In the genomic region with DNA sequence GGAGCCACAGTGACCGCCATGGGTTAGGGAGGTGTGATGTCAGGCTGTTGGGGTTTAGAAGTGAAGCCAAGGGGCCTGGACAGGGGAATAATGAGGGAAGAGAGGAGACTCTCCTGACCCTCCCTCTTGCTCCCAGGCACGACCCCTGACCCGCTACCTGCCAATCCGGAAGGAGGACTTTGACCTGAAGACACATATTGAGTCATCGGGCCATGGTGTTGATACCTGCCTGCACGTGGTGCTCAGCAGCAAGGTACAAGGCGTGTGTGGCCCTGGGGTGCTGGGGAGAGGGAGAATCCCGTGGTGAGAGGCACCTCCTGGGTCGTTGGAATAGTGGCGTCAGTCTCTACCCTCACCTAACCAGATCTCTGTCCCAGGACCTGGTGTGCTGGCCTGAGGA, we compare ENCODE assay signal across 24 cellular contexts. TPM values are rescaled to one million over a fixed set of nuclear protein-coding genes. Genes with fewer than 3 reads are reported as not detected.
DNase-seq lines count a peak whose midpoint lies in the region; ATAC-seq and TF ChIP-seq lines count a peak whose summit lies in the region.
"Had no signal": no experiment of that assay in that cellular context is flagged by ENCODE, and none has a peak within 500 bp of the region (broad histone marks: within the 10 kb centered on the region; RNA-seq: fewer than 3 reads in every experiment).

No MANE protein-coding gene starts in this region.

- H3K9ac ChIP-seq in liver (ENCODE audit: low read depth in 1 of 2, low read length in 2 of 2) = no peak overlapping the region
- H3K9ac ChIP-seq: GM23248 had no signal

- TF ChIP-seq RAD21 in liver (IDR thresholded peaks at IDR 0.05) = no peak

- H3K9me3 ChIP-seq in liver (ENCODE audit: control insufficient read depth in 4 of 4, low read length in 3 of 4) (no peaks in the 10 kb centered on the region), upper lobe of right lung (no peaks in the 10 kb centered on the region)
- H3K9me3 ChIP-seq: SJCRH30 had no signal

- 52% methylated on average over 10 of the region's 10 CpGs for WGBS in liver

- CTCF ChIA-PET in RWPE1 (lab: Yijun Ruan, JAX) = no interaction called here

- H3K4me1 ChIP-seq in liver (ENCODE audit: control insufficient read depth in 4 of 4, insufficient read depth in 4 of 4, low read length in 3 of 4) (no peaks in the 10 kb centered on the region), upper lobe of right lung (no peaks in the 10 kb centered on the region)
- H3K4me1 ChIP-seq: SJCRH30 had no signal

- POLR2A ChIA-PET in RWPE1 (lab: Yijun Ruan, JAX; ENCODE audit: low non-redundant PET) = no interaction called here

- peak; percentile 70 for ATAC-seq in esophagus mucosa
- no peak for ATAC-seq in upper lobe of right lung
- ATAC-seq: GM12878 had no signal

- DNase-seq in RWPE1 (ENCODE audit: low spot score) (no peak), upper lobe of right lung (peak; percentile 40), SK-N-DZ (ENCODE audit: low spot score) (no peak), cerebellar cortex (ENCODE audit: low spot score) (no peak), DMS153 (lab: John Stamatoyannopoulos, UW) (no peak)
- DNase-seq: CD4-positive, CD25-positive, alpha-beta regulatory T cell; DMS79 treated with DMSO at 0.1 percent for 48 hours; GM23248; H9; HFFc6; KG1; NCI-H1092; NCI-H1436; NCI-H2029; NCI-H226; NCI-H524; NCI-H774; NK-92 treated with Interleukin-12 subunit alpha and Interleukin-12 subunit beta, amount 100 ng/mL, for 24 hours; SJCRH30 had no signal

- H3K27me3 ChIP-seq in liver (ENCODE audit: control insufficient read depth in 4 of 4, insufficient read depth in 4 of 4, low read length in 3 of 4) (no peaks in the 10 kb centered on the region), upper lobe of right lung (no peaks in the 10 kb centered on the region)
- H3K27me3 ChIP-seq: SJCRH30 had no signal

- H3K4me3 ChIP-seq in liver (ENCODE audit: low read depth in 1 of 3, low read length in 3 of 3) (no peak overlapping the region), upper lobe of right lung (no peak overlapping the region)
- H3K4me3 ChIP-seq: GM12878, GM23248, SJCRH30 had no signal

- H3K27ac ChIP-seq in RWPE1 (peak overlapping the region; percentile 25), liver (ENCODE audit: low read depth in 1 of 2, low read length in 2 of 2) (no peak overlapping the region), upper lobe of right lung (no peak overlapping the region)
- H3K27ac ChIP-seq: GM23248, HL-60, SJCRH30 had no signal

- intact Hi-C loops in upper lobe of right lung (cut with DNase I) = loop anchor here (10.0 kb wide), 1 partner anchor 45 kb away; a partner anchor contains a TSS

- TF ChIP-seq CTCF in RWPE1 (conservative IDR thresholded peaks at IDR 0.05; ENCODE audit: low read depth) = no peak
- TF ChIP-seq CTCF in liver (IDR thresholded peaks at IDR 0.05; ENCODE audit: low read depth, low read length, missing input control) = no peak
- TF ChIP-seq CTCF in upper lobe of right lung (IDR thresholded peaks at IDR 0.05) = no peak

- peaks cover 0 to 3% (median 0%) of the 10 kb centered on the region in 4 donors for H3K36me3 ChIP-seq in liver (ENCODE audit: control insufficient read depth in 4 of 4, insufficient read depth in 3 of 4, low read depth in 1 of 4, low read length in 3 of 4)
- H3K36me3 ChIP-seq in upper lobe of right lung = peaks cover 86% of the 10 kb centered on the region

TF ChIP-seq in liver, 16 proteins besides CTCF, POLR2A, EP300 and RAD21:
- TF ChIP-seq HNF4A (conservative IDR thresholded peaks at IDR 0.05) = peak; percentile 34 to 55
- TF ChIP-seq YY1 (IDR thresholded peaks at IDR 0.05) = no peak
- TF ChIP-seq NR2F2 (IDR thresholded peaks at IDR 0.05) = no peak
- TF ChIP-seq RXRA (IDR thresholded peaks at IDR 0.05) = peak in 1 of 2 donors; percentile 26
- TF ChIP-seq GABPA (IDR thresholded peaks at IDR 0.05 in 1 of 2, conservative IDR thresholded peaks at IDR 0.05 in 1 of 2) = no peak
- TF ChIP-seq, protein P1, sequence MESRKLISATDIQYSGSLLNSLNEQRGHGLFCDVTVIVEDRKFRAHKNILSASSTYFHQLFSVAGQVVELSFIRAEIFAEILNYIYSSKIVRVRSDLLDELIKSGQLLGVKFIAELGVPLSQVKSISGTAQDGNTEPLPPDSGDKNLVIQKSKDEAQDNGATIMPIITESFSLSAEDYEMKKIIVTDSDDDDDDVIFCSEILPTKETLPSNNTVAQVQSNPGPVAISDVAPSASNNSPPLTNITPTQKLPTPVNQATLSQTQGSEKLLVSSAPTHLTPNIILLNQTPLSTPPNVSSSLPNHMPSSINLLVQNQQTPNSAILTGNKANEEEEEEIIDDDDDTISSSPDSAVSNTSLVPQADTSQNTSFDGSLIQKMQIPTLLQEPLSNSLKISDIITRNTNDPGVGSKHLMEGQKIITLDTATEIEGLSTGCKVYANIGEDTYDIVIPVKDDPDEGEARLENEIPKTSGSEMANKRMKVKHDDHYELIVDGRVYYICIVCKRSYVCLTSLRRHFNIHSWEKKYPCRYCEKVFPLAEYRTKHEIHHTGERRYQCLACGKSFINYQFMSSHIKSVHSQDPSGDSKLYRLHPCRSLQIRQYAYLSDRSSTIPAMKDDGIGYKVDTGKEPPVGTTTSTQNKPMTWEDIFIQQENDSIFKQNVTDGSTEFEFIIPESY (IDR thresholded peaks at IDR 0.05) = no peak

RNA-seq across cellular contexts. Expression of a gene that starts 29.5 kb away (rescaled TPM):
- 0.68 TPM for total RNA-seq in esophagus mucosa
- under 1 TPM in 1 of 2 donors, not detected in 1; 0.50 TPM for total RNA-seq in liver
- 1 to 10 TPM in 1 of 2 donors, under 1 TPM in 1; 0.84 to 1.2 TPM for polyA plus RNA-seq in liver
- 0.46 TPM for total RNA-seq in upper lobe of right lung
- not detected in 2 replicates for polyA plus RNA-seq in SK-N-DZ (2014; cell fraction: cytosol; rRNA removed)
- polyA plus RNA-seq in SK-N-DZ (2014; cell fraction: nucleus; rRNA removed) = not detected in 2 replicates
- total RNA-seq: CD4-positive, CD25-positive, alpha-beta regulatory T cell; GM12878; GM23248; H9; SJCRH30 had no signal
- polyA plus RNA-seq: BJ; CD4-positive, CD25-positive, alpha-beta regulatory T cell; GM12878 had no signal

RNA-seq across cellular contexts. Expression of a gene that starts 42.5 kb away (rescaled TPM):
- total RNA-seq in esophagus mucosa = 9.3 TPM
- 10 to 100 TPM in 1 of 2 donors, 1 to 10 TPM in 1; 6.8 to 15.4 TPM for total RNA-seq in liver
- polyA plus RNA-seq in liver = 1 to 10 TPM; 4.8 to 5.3 TPM
- 79.6 TPM for total RNA-seq in upper lobe of right lung
- 15.0 and 25.3 TPM in 2 replicates for polyA plus RNA-seq in SK-N-DZ (2014; cell fraction: cytosol; rRNA removed)
- 24.2 and 28.0 TPM in 2 replicates for polyA plus RNA-seq in SK-N-DZ (2014; cell fraction: nucleus; rRNA removed)
